In the genomic region with DNA sequence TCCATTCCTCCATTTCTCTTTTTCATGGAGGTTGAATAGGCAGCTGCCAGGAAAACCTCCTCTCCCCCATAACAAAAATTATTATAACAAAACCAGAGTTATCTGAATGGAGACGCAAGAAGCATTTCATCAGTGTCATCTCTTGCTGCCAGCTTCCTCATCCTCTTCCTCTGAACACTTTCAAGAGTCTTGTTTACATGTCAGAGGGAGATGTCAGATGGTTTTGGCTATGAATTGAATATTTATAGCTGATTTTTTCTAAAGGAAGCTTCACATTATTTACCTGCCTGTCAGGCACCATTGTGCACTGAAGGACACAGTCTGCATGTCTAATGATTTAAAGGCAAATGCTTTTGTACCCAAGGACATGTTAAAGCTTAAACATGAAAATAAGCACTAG, we compare ENCODE assay signal across 14 cellular contexts.
DNase-seq lines count a peak whose midpoint lies in the region; ATAC-seq and TF ChIP-seq lines count a peak whose summit lies in the region.
"Had no signal": no experiment of that assay in that cellular context is flagged by ENCODE, and none has a peak within 500 bp of the region (broad histone marks: within the 10 kb centered on the region; RNA-seq: fewer than 3 reads in every experiment).

No MANE protein-coding gene starts in this region.

- H3K79me2 ChIP-seq in DOHH2 (ENCODE audit: control insufficient read depth, low read length) (peaks cover 32% of the 10 kb centered on the region), SU-DHL-6 (ENCODE audit: insufficient read depth, low read length) (no peaks in the 10 kb centered on the region)

- ATAC-seq in GM21529 (IDR thresholded peaks at IDR 0.05; ENCODE audit: unreplicated experiment) (no peak), GM21619 (IDR thresholded peaks at IDR 0.05; ENCODE audit: unreplicated experiment) (no peak)
- ATAC-seq: pancreas had no signal

- H3F3A ChIP-seq in DOHH2 (ENCODE audit: control insufficient read depth, insufficient read depth) (peaks cover 40% of the 10 kb centered on the region), SU-DHL-6 (ENCODE audit: insufficient read depth) (peaks cover 43% of the 10 kb centered on the region)

- H3K36me3 ChIP-seq in DOHH2 (ENCODE audit: control insufficient read depth, low read length) (peaks cover 34% of the 10 kb centered on the region), SU-DHL-6 (ENCODE audit: low read length) (peaks cover 2% of the 10 kb centered on the region; the same call in 1 of the 2 replicates)
- H3K36me3 ChIP-seq: pancreas had no signal

- H3K27ac ChIP-seq in DOHH2 (ENCODE audit: low read depth, low read length), result peak overlapping the region; percentile 84
- peak overlapping the region; percentile 71 for H3K27ac ChIP-seq in SU-DHL-6 (ENCODE audit: low read depth, low read length)
- H3K27ac ChIP-seq: 22Rv1, pancreas had no signal

- no peaks in the 10 kb centered on the region for H3K27me3 ChIP-seq in DOHH2 (ENCODE audit: control insufficient read depth, low read length)
- H3K27me3 ChIP-seq in SU-DHL-6 (ENCODE audit: low read length), result no peaks in the 10 kb centered on the region
- H3K27me3 ChIP-seq: pancreas had no signal

- H3K4me3 ChIP-seq in DOHH2 (ENCODE audit: low read length) (peak overlapping the region; percentile 55), SU-DHL-6 (ENCODE audit: insufficient read depth, low read length, poor library complexity, severe bottlenecking) (no peak overlapping the region)
- H3K4me3 ChIP-seq: pancreas had no signal

- H3K9ac ChIP-seq in SU-DHL-6 (ENCODE audit: low read length), result peak overlapping the region; percentile 12

- H3K9me3 ChIP-seq in DOHH2 (ENCODE audit: control insufficient read depth, insufficient read depth, low read length) (no peaks in the 10 kb centered on the region), SU-DHL-6 (ENCODE audit: insufficient read depth, low read length) (no peaks in the 10 kb centered on the region)
- H3K9me3 ChIP-seq: pancreas had no signal

- TF ChIP-seq CTCF in DOHH2 (IDR thresholded peaks at IDR 0.05; ENCODE audit: low read depth, low read length, poor library complexity, severe bottlenecking) (no peak), SU-DHL-6 (IDR thresholded peaks at IDR 0.05; ENCODE audit: insufficient read depth, low read length, poor library complexity, severe bottlenecking) (no peak)

- H3K4me2 ChIP-seq in DOHH2 (ENCODE audit: low read length) (peak overlapping the region; percentile 66), SU-DHL-6 (ENCODE audit: low read depth, low read length, poor library complexity, severe bottlenecking) (peak overlapping the region; percentile 37)

- no peak overlapping the region for H2AFZ ChIP-seq in SU-DHL-6 (ENCODE audit: low read depth, low read length, severe bottlenecking)

- peaks cover 90% of the 10 kb centered on the region for H3K4me1 ChIP-seq in DOHH2 (ENCODE audit: control insufficient read depth, low read length)

- H3K9me2 ChIP-seq in DOHH2 (replicated peaks; ENCODE audit: control insufficient read depth, low read length) (no peaks in the 10 kb centered on the region), SU-DHL-6 (replicated peaks; ENCODE audit: insufficient read depth, low read length) (no peaks in the 10 kb centered on the region)

- DNase-seq in DMS53 (lab: John Stamatoyannopoulos, UW) (peak; percentile 9), DMS53 treated with DMSO at 0.1 percent for 48 hours (lab: John Stamatoyannopoulos, UW; ENCODE audit: unreplicated experiment) (no peak), germinal center (ENCODE audit: low spot score) (peak; percentile 37), medulla oblongata (ENCODE audit: extremely low spot score) (no peak)
- DNase-seq: aorta, dermis blood vessel endothelial cell, mammary epithelial cell, NCI-H446 treated with DMSO at 0.1 percent for 48 hours, pancreas had no signal

- H4K20me1 ChIP-seq in DOHH2 (ENCODE audit: control insufficient read depth, insufficient read depth, low read depth, low read length) (no peaks in the 10 kb centered on the region), SU-DHL-6 (ENCODE audit: low read depth, low read length) (no peaks in the 10 kb centered on the region)

Comparison
In these comparisons a context has a peak if more than half of its experiments do, and no peak if none do; other contexts are left out.
1. DNase-seq: peak in DMS53 (single experiment) and germinal center (single experiment); none in DMS53 treated with DMSO at 0.1 percent for 48 hours (single experiment) and medulla oblongata (single experiment).